8 cellular contexts compared by ENCODE assay signal in the genomic region with DNA sequence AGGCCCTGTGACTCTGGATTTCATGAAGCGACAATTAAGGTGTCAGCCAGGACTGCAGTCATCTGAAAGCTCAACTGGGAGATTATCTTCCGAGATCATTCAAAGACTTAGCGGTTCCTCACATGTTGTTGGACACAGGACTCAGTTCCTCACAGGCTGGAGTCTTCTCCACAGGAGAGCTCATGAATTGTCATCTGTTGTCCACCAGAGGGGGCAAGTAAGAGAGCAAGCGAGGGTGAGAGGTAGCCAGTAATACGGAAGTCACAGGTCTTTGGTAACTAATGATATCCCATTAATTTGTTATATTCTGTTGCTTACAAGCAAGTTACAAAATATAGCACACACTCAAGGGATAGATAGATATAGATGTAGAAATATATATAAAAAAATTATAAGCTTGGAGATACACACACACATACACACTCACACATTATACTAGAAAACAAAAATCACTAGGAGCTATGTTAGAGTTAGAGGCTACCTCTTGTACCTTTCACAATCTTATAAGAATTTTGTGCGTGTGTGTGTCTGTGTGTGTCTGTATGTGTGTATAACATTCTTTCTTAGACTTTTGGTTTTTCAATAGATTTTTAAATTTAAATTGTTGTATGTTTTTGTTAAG.
DNase-seq lines count a peak whose midpoint lies in the region; ATAC-seq, FAIRE-seq and TF ChIP-seq lines count a peak whose summit lies in the region.

No MANE protein-coding gene starts in this region.

- no peaks in the 10 kb centered on the region for H3K4me1 Mint-ChIP-seq in astrocyte (ENCODE audit: low read depth, unreplicated experiment)

- no peaks in the 10 kb centered on the region for H3K79me2 ChIP-seq in astrocyte (ENCODE audit: insufficient read depth, low read length)

- no peaks in the 10 kb centered on the region for H3K36me3 Mint-ChIP-seq in astrocyte (ENCODE audit: low read depth, unreplicated experiment)

- CTCF ChIA-PET in A673 (lab: Charles Lee): interaction anchor here (0.6 to 1.2 kb wide), 2 partner anchors 571 to 1654 kb away, joined by 3 to 5 read pairs; no protein-coding TSS in a partner anchor

- no TSS peak for BruUV-seq in A673 (replicated peaks; lab: Mats Ljungman, UMichigan)

- H3K9me3 ChIP-seq in A673 (ENCODE audit: low read depth, low read length, poor library complexity, severe bottlenecking) (no peaks in the 10 kb centered on the region), astrocyte (ENCODE audit: insufficient read depth, low read depth, low read length) (no peaks in the 10 kb centered on the region)

- no peak overlapping the region for H3K4me2 ChIP-seq in astrocyte (ENCODE audit: low read length)

- no peaks in the 10 kb centered on the region for H3K4me1 ChIP-seq in A673 (ENCODE audit: insufficient read depth, low read length, poor library complexity, severe bottlenecking)
- H3K4me1 ChIP-seq in astrocyte (ENCODE audit: insufficient read depth, low read length): no peaks in the 10 kb centered on the region

- peak; percentile 99 for ATAC-seq in GM18498 (IDR thresholded peaks at IDR 0.05; ENCODE audit: unreplicated experiment)
- ATAC-seq in HG02798 (IDR thresholded peaks at IDR 0.05; ENCODE audit: poor library complexity, unreplicated experiment): peak; percentile 100

- peak overlapping the region; percentile 46 for H2AFZ ChIP-seq in astrocyte (ENCODE audit: low read depth, low read length)

- H4K20me1 ChIP-seq in astrocyte (ENCODE audit: insufficient read depth, low read length): no peaks in the 10 kb centered on the region

- H3K36me3 ChIP-seq in A673 (ENCODE audit: insufficient read depth, low read length, poor library complexity, severe bottlenecking) (peaks cover 4% of the 10 kb centered on the region), astrocyte (ENCODE audit: insufficient read depth, low read length) (no peaks in the 10 kb centered on the region)

- H3K4me3 ChIP-seq in A673 (ENCODE audit: low read depth, low read length, poor library complexity, severe bottlenecking): no peak overlapping the region
- no peak overlapping the region for H3K4me3 ChIP-seq in astrocyte (ENCODE audit: insufficient read depth, low read depth, low read length)

- no peak overlapping the region for H3K9ac ChIP-seq in astrocyte (ENCODE audit: low read length)

- H3K9me3 Mint-ChIP-seq in astrocyte (ENCODE audit: unreplicated experiment): no peaks in the 10 kb centered on the region

- no peaks in the 10 kb centered on the region for H3K27me3 ChIP-seq in A673 (replicated peaks; ENCODE audit: insufficient read depth, low read depth, low read length, poor library complexity)
- H3K27me3 ChIP-seq in astrocyte (ENCODE audit: insufficient read depth, low read length): no peaks in the 10 kb centered on the region

- intact Hi-C loops in A673 (cut with micrococcal nuclease; ENCODE audit: unreplicated experiment): loop anchor here (5.0 kb wide), 1 partner anchor 155 kb away; no protein-coding TSS in a partner anchor

- FAIRE-seq in astrocyte (lab: Jason Lieb, UNC): no peak

- no peak overlapping the region for H3K27ac Mint-ChIP-seq in astrocyte (ENCODE audit: unreplicated experiment)

- no peak overlapping the region for H3K27ac ChIP-seq in A673 (ENCODE audit: low read depth, low read length, poor library complexity, severe bottlenecking)
- H3K27ac ChIP-seq in astrocyte (ENCODE audit: low read depth, low read length): no peak overlapping the region

- no peak overlapping the region for H3K4me3 Mint-ChIP-seq in astrocyte (ENCODE audit: unreplicated experiment)

- peak; percentile 67 for TF ChIP-seq CTCF in A673 (conservative IDR thresholded peaks at IDR 0.05; ENCODE audit: low read depth, low read length)
- peak; percentile 58 for TF ChIP-seq CTCF in astrocyte (IDR thresholded peaks at IDR 0.05; ENCODE audit: insufficient read depth, low read depth, low read length)

- DNase-seq in A673 (ENCODE audit: low spot score) (peak; percentile 73), NCI-H1048 (lab: John Stamatoyannopoulos, UW) (peak; percentile 51), astrocyte (ENCODE audit: low read depth) (peak; percentile 37), medulla oblongata (ENCODE audit: extremely low spot score) (peak; percentile 43)
- no peak for DNase-seq in effector CD8-positive, alpha-beta T cell (lab: John Stamatoyannopoulos, UW)
- no peak for DNase-seq in central memory CD4-positive, alpha-beta T cell

- H3K27me3 Mint-ChIP-seq in astrocyte (ENCODE audit: low read depth, unreplicated experiment): no peaks in the 10 kb centered on the region

- POLR2A ChIA-PET in A673 (lab: Charles Lee; ENCODE audit: low non-redundant PET): no interaction called here

Comparison
In these comparisons a context has a peak if more than half of its experiments do, and no peak if none do; other contexts are left out.
1. DNase-seq: peak in A673 (single experiment), NCI-H1048 (single experiment), astrocyte (single experiment) and medulla oblongata (single experiment); none in effector CD8-positive, alpha-beta T cell (single experiment) and central memory CD4-positive, alpha-beta T cell (single experiment).